11 cellular contexts compared by ENCODE assay signal in the genomic region with DNA sequence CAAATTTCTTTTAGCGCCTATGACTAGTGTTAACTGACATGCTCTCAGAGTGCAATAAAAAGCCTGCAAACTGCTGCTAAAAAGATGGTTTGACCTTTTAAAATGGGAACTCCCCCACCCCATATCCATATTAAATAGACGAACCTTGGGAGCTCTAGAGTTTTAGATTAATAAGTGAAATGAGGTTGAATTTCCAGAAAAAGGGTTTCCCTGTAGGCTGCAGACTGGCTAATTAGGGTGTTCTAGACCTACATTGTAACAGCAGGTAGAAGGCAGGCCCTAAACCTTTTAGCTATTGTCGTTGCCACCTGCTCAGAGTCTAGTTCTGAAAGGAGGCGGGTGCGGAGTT. TPM values are rescaled to one million over a fixed set of nuclear protein-coding genes. Genes with fewer than 3 reads are reported as not detected.
A peak's percentile ranks its signal among the peaks of the same experiment; 100 is the strongest.
DNase-seq lines count a peak whose midpoint lies in the region; TF ChIP-seq lines count a peak whose summit lies in the region.
"Had no signal": no experiment of that assay in that cellular context is flagged by ENCODE, and none has a peak within 500 bp of the region (broad histone marks: within the 10 kb centered on the region; RNA-seq: fewer than 3 reads in every experiment).

No MANE protein-coding gene starts in this region.

- H3K18ac ChIP-seq in H9 (ENCODE audit: insufficient read length, low read depth, low read length) = no peak overlapping the region

- H3K14ac ChIP-seq in H9 (ENCODE audit: insufficient read depth, low read length) = no peak overlapping the region

- H3K27ac Mint-ChIP-seq in CD4-positive, alpha-beta memory T cell = no peak overlapping the region
- H3K27ac Mint-ChIP-seq in H9 = no peak overlapping the region
- H3K27ac Mint-ChIP-seq in endothelial cell (ENCODE audit: unreplicated experiment) = no peak overlapping the region

- no peaks in the 10 kb centered on the region for H4K20me1 ChIP-seq in H9 (ENCODE audit: control insufficient read depth, insufficient read depth, insufficient read length)

- no CpG with 5 or more reads among the region's 5 CpGs for WGBS in H9 (ENCODE audit: extremely low coverage, insufficient read length, low lambda C conversion rate)

- peak overlapping the region; percentile 97 for H3K4me2 ChIP-seq in H9 (ENCODE audit: insufficient read depth, insufficient read length, low read length)

- H3K79me2 ChIP-seq in H9 (ENCODE audit: insufficient read depth, low read length) = no peaks in the 10 kb centered on the region

- peaks cover 14% of the 10 kb centered on the region for H3K4me1 ChIP-seq in CD4-positive, alpha-beta memory T cell (ENCODE audit: insufficient read depth, low read length)
- peaks cover 2% of the 10 kb centered on the region; the same call in 1 of the 2 replicates for H3K4me1 ChIP-seq in H9 (ENCODE audit: insufficient read depth, low read length)

- H3K4me3 ChIP-seq in CD4-positive, alpha-beta memory T cell (ENCODE audit: low read length in 2 of 2) = no peak overlapping the region
- peak overlapping the region; percentile 35 for H3K4me3 ChIP-seq in retinal pigment epithelial cell (ENCODE audit: low read length)

- H3K23me2 ChIP-seq in H9 (ENCODE audit: insufficient read length, low read depth, low read length, poor library complexity, severe bottlenecking) = peaks cover 6% of the 10 kb centered on the region

- peaks cover 8 to 16% (median 12%) of the 10 kb centered on the region in 4 donors for H3K4me1 Mint-ChIP-seq in CD4-positive, alpha-beta memory T cell
- H3K4me1 Mint-ChIP-seq in H9 = peaks cover 19 to 21% of the 10 kb centered on the region in 2 experiments
- peaks cover 8% of the 10 kb centered on the region for H3K4me1 Mint-ChIP-seq in endothelial cell (ENCODE audit: unreplicated experiment)

- no peak overlapping the region for H3K56ac ChIP-seq in H9 (ENCODE audit: insufficient read length, low read depth, low read length)

- no peak for TF ChIP-seq CTCF in H9 (conservative IDR thresholded peaks at IDR 0.05)
- TF ChIP-seq CTCF in endothelial cell (IDR thresholded peaks at IDR 0.05; ENCODE audit: unreplicated experiment) = no peak
- TF ChIP-seq CTCF in retinal pigment epithelial cell (conservative IDR thresholded peaks at IDR 0.05; ENCODE audit: low read depth, low read length) = no peak

- H3K79me1 ChIP-seq in H9 (ENCODE audit: insufficient read depth, low read depth, low read length, poor library complexity, severe bottlenecking) = no peaks in the 10 kb centered on the region

- no peak overlapping the region for H2AFZ ChIP-seq in H9 (ENCODE audit: low read length)

- no peak overlapping the region for H2BK15ac ChIP-seq in H9 (ENCODE audit: low read depth, low read length)

- DNase-seq in CD4-positive, alpha-beta memory T cell = no peak
- DNase-seq in H9 (no peak), endothelial cell (ENCODE audit: low spot score) (no peak), retinal pigment epithelial cell (ENCODE audit: low read depth) (no peak), erythroblast (lab: John Stamatoyannopoulos, UW) (no peak), COR-L47 (lab: John Stamatoyannopoulos, UW) (no peak), SK-N-DZ (ENCODE audit: low spot score) (no peak)
- DNase-seq: DMS79 treated with DMSO at 0.1 percent for 48 hours, MV-4-11 had no signal

- H3K9me3 ChIP-seq in CD4-positive, alpha-beta memory T cell (ENCODE audit: control insufficient read depth in 1 of 2, low read length in 2 of 2) = no peaks in the 10 kb centered on the region
- no peaks in the 10 kb centered on the region for H3K9me3 ChIP-seq in H9 (ENCODE audit: control insufficient read depth, low read depth, low read length)
- H3K9me3 ChIP-seq: left lung had no signal

- H3K27me3 ChIP-seq in CD4-positive, alpha-beta memory T cell (ENCODE audit: insufficient read depth, low read length) = peaks cover 12% of the 10 kb centered on the region
- peaks cover 6% of the 10 kb centered on the region; the same call in 1 of the 2 replicates for H3K27me3 ChIP-seq in H9 (ENCODE audit: insufficient read depth, low read length)

- no peak overlapping the region for H3K23ac ChIP-seq in H9 (ENCODE audit: insufficient read length, low read depth, low read length)

- H2BK120ac ChIP-seq in H9 (ENCODE audit: low read depth, low read length, poor library complexity, severe bottlenecking) = no peak overlapping the region

- H3K27ac ChIP-seq in CD4-positive, alpha-beta memory T cell (ENCODE audit: low read depth, low read length) = no peak overlapping the region
- H3K27ac ChIP-seq in H9 (ENCODE audit: insufficient read length, low read depth, low read length) = no peak overlapping the region
- H3K27ac ChIP-seq: left lung, WERI-Rb-1 had no signal

- H2BK5ac ChIP-seq in H9 (ENCODE audit: insufficient read length, low read length) = no peak overlapping the region

- POLR2A ChIA-PET in CD4-positive, alpha-beta memory T cell (lab: Charles Lee; ENCODE audit: partially characterized antibody) = no interaction called here

- H2BK20ac ChIP-seq in H9 (ENCODE audit: low read depth, low read length, poor library complexity, severe bottlenecking) = no peak overlapping the region

- peaks cover 0 to 2% (median 0%) of the 10 kb centered on the region in 8 donors for H3K9me3 Mint-ChIP-seq in CD4-positive, alpha-beta memory T cell
- H3K9me3 Mint-ChIP-seq in H9 = no peaks in the 10 kb centered on the region
- H3K9me3 Mint-ChIP-seq in endothelial cell (ENCODE audit: unreplicated experiment) = no peaks in the 10 kb centered on the region

- no peak overlapping the region for H2BK12ac ChIP-seq in H9 (ENCODE audit: insufficient read length, low read depth, low read length)

- H4K5ac ChIP-seq in H9 (ENCODE audit: insufficient read length, low read depth, low read length) = no peak overlapping the region

- H3K4ac ChIP-seq in H9 (ENCODE audit: low read depth, low read length) = no peak overlapping the region

- no peaks in the 10 kb centered on the region for H3K36me3 Mint-ChIP-seq in CD4-positive, alpha-beta memory T cell
- H3K36me3 Mint-ChIP-seq in H9 (ENCODE audit: insufficient read depth in 1 of 3, low read depth in 3 of 3) (no peaks in the 10 kb centered on the region), endothelial cell (ENCODE audit: low read depth, unreplicated experiment) (no peaks in the 10 kb centered on the region)

- no peak overlapping the region for H4K91ac ChIP-seq in H9 (ENCODE audit: insufficient read length, low read depth, low read length)

- peaks cover 23 to 26% of the 10 kb centered on the region in 2 donors for H3K27me3 Mint-ChIP-seq in CD4-positive, alpha-beta memory T cell
- H3K27me3 Mint-ChIP-seq in H9 (ENCODE audit: low read depth) = peaks cover 78% of the 10 kb centered on the region
- peaks cover 4% of the 10 kb centered on the region for H3K27me3 Mint-ChIP-seq in endothelial cell (ENCODE audit: unreplicated experiment)

- no peak overlapping the region for H3T11ph ChIP-seq in H9 (ENCODE audit: low read length)

- no peaks in the 10 kb centered on the region for H3K36me3 ChIP-seq in CD4-positive, alpha-beta memory T cell (ENCODE audit: insufficient read depth, low read length)
- H3K36me3 ChIP-seq: left lung, WERI-Rb-1 had no signal

- no peak overlapping the region for H2AK5ac ChIP-seq in H9 (ENCODE audit: insufficient read length, low read length)

- H3K4me3 Mint-ChIP-seq in CD4-positive, alpha-beta memory T cell = peak overlapping the region; percentile 75 to 87 (median 80)
- peak overlapping the region; percentile 75 to 92; a peak in 4 of 5 replicates for H3K4me3 Mint-ChIP-seq in H9
- H3K4me3 Mint-ChIP-seq in endothelial cell (ENCODE audit: unreplicated experiment) = peak overlapping the region; percentile 86

- H4K8ac ChIP-seq in H9 (replicated peaks; ENCODE audit: insufficient read length, low read depth, low read length) = no peak overlapping the region

- CTCF ChIA-PET in CD4-positive, alpha-beta memory T cell (lab: Charles Lee; ENCODE audit: partially characterized antibody) = interaction anchor here (0.8 to 1.2 kb wide), 2 partner anchors 10 to 12 kb away, joined by 3 read pairs; no protein-coding TSS in a partner anchor

- intact Hi-C loops in CD4-positive, alpha-beta memory T cell (cut with micrococcal nuclease) = loop anchor here (2.0 to 10.0 kb wide), 2 partner anchors 74 to 240 kb away; no protein-coding TSS in a partner anchor

- TF ChIP-seq POLR2A in erythroblast (IDR thresholded peaks at IDR 0.05; ENCODE audit: low read length) = no peak

- H3K9ac ChIP-seq in H9 (ENCODE audit: extremely low read depth, insufficient read length, low read length) = no peak overlapping the region

RNA-seq across cellular contexts. Expression of gene FAM78B, which starts 2.2 kb away (rescaled TPM):
- under 1 TPM; 0.22 to 0.32 TPM for total RNA-seq in CD4-positive, alpha-beta memory T cell
- polyA plus RNA-seq in CD4-positive, alpha-beta memory T cell = under 1 TPM; 0.08 to 0.33 TPM
- total RNA-seq in H9 (2021) (1.6 and 2.3 TPM in 2 replicates), endothelial cell (ENCODE audit: unreplicated experiment) (1.3 TPM)
- 4.3 and 6.3 TPM in 2 replicates for polyA plus RNA-seq in SK-N-DZ (2014; cell fraction: cytosol; rRNA removed)
- polyA plus RNA-seq in SK-N-DZ (2014; cell fraction: nucleus; rRNA removed) = 5.0 and 5.6 TPM in 2 replicates
